In the genomic region with DNA sequence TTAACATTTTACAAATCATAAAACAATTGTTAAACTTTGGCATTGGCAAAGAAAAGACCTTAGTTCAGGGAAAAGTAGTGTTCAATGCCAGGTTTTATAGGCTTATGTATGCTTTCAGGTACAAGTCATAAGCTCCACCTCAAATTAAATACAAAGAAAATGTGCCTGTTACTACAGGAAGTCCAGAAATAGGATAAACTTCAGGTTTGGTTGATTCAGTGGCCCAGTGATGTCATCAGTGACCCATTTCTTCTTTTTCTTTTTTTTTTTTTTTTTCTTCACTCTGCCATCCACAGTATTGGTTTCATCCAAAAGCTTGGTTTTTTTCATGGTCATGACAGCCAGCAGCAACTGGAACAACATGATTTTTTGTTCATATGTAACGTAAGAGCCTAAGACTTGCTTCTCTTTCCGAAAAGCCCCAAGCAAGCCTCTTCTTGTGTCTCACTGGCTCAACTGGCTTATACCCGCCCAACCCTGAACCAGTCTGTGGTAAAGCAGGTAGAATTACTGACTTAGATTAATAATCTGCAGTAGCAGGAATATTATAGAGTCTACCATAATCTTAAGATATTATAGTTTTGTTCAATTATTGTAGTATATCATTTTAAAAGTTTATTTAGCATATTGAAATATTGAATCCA, we compare ENCODE assay signal across 20 cellular contexts. TPM values are rescaled to one million over a fixed set of nuclear protein-coding genes. Genes with fewer than 3 reads are reported as not detected.
DNase-seq lines count a peak whose midpoint lies in the region; ATAC-seq, FAIRE-seq and TF ChIP-seq lines count a peak whose summit lies in the region.
"Had no signal": no experiment of that assay in that cellular context is flagged by ENCODE, and none has a peak within 500 bp of the region (broad histone marks: within the 10 kb centered on the region; RNA-seq: fewer than 3 reads in every experiment).

No MANE protein-coding gene starts in this region.

- no peak overlapping the region for H3K9ac ChIP-seq in keratinocyte (ENCODE audit: control insufficient read depth, extremely low read depth, insufficient read depth, low read length)
- H3K9ac ChIP-seq: BLaER1 treated with 17β-estradiol and CSF1 and Interleukin-3, amounts not matched to agents 10 nM and 100 nM had no signal

- peak overlapping the region; percentile 32 for H3K27ac ChIP-seq in keratinocyte (ENCODE audit: control insufficient read depth, insufficient read depth, low read length)
- H3K27ac ChIP-seq: SK-N-MC had no signal

- peak overlapping the region; percentile 52 for H3K27ac Mint-ChIP-seq in activated naive CD8-positive, alpha-beta T cell treated with anti-CD3 and anti-CD28 coated beads for 36 hours
- H3K27ac Mint-ChIP-seq in activated naive CD8-positive, alpha-beta T cell treated with anti-CD3 and anti-CD28 coated beads, Interleukin-2, amount 50 U/mL, for 24 hours: no peak overlapping the region
- H3K27ac Mint-ChIP-seq in activated T-helper 17 cell treated with anti-CD3 and anti-CD28 coated beads, Interleukin-2, amount 50 U/mL, for 72 hours: no peak overlapping the region

- no peaks in the 10 kb centered on the region for H3K9me3 Mint-ChIP-seq in activated naive CD8-positive, alpha-beta T cell treated with anti-CD3 and anti-CD28 coated beads for 36 hours
- no peaks in the 10 kb centered on the region for H3K9me3 Mint-ChIP-seq in activated naive CD8-positive, alpha-beta T cell treated with anti-CD3 and anti-CD28 coated beads, Interleukin-2, amount 50 U/mL, for 24 hours
- no peaks in the 10 kb centered on the region for H3K9me3 Mint-ChIP-seq in activated T-helper 17 cell treated with anti-CD3 and anti-CD28 coated beads, Interleukin-2, amount 50 U/mL, for 72 hours
- H3K9me3 Mint-ChIP-seq: CD8-positive, alpha-beta memory T cell had no signal

- peaks cover 7% of the 10 kb centered on the region in 2 experiments for H3K36me3 ChIP-seq in keratinocyte (ENCODE audit: control insufficient read depth in 2 of 2, extremely low read depth in 1 of 2, insufficient read depth in 2 of 2, low read length in 2 of 2)

- no peak for TF ChIP-seq POLR2A in GM18505 (IDR thresholded peaks at IDR 0.05; ENCODE audit: borderline replicate concordance, extremely low read depth, insufficient read depth, insufficient read length)

- no peak overlapping the region for H3K4me3 Mint-ChIP-seq in activated naive CD8-positive, alpha-beta T cell treated with anti-CD3 and anti-CD28 coated beads for 36 hours
- H3K4me3 Mint-ChIP-seq in activated naive CD8-positive, alpha-beta T cell treated with anti-CD3 and anti-CD28 coated beads, Interleukin-2, amount 50 U/mL, for 24 hours: no peak overlapping the region
- no peak overlapping the region for H3K4me3 Mint-ChIP-seq in activated T-helper 17 cell treated with anti-CD3 and anti-CD28 coated beads, Interleukin-2, amount 50 U/mL, for 72 hours
- H3K4me3 Mint-ChIP-seq: CD8-positive, alpha-beta memory T cell had no signal

- H3K4me2 ChIP-seq in keratinocyte (ENCODE audit: control insufficient read depth, extremely low read depth, insufficient read depth, low read depth, low read length): peak overlapping the region; percentile 20
- H3K4me2 ChIP-seq: A549; BLaER1 treated with 17β-estradiol and CSF1 and Interleukin-3, amounts not matched to agents 10 nM and 100 nM had no signal

- no peak for DNase-seq in activated naive CD8-positive, alpha-beta T cell treated with anti-CD3 and anti-CD28 coated beads for 36 hours
- no peak for DNase-seq in activated naive CD8-positive, alpha-beta T cell treated with anti-CD3 and anti-CD28 coated beads, Interleukin-2, amount 50 U/mL, for 24 hours
- DNase-seq in keratinocyte (ENCODE audit: low read depth, low spot score) (no peak), urothelium cell line (ENCODE audit: low spot score) (no peak), GM10266 (ENCODE audit: extremely low spot score) (no peak)
- DNase-seq: CD8-positive, alpha-beta memory T cell; GDM1; HCEC 1CT; KBM-7; NCI-H1092 treated with DMSO at 0.1 percent for 48 hours; NCI-H510A treated with DMSO at 0.1 percent for 48 hours; NCI-H82 had no signal

- H3K4me3 ChIP-seq in keratinocyte (ENCODE audit: control insufficient read depth in 2 of 3, extremely low read depth in 1 of 3, insufficient read depth in 2 of 3, low read depth in 1 of 3, low read length in 3 of 3): no peak overlapping the region
- H3K4me3 ChIP-seq: A549; BLaER1 treated with 17β-estradiol and CSF1 and Interleukin-3, amounts not matched to agents 10 nM and 100 nM; SK-N-MC had no signal

- H3K27me3 Mint-ChIP-seq in activated naive CD8-positive, alpha-beta T cell treated with anti-CD3 and anti-CD28 coated beads for 36 hours: no peaks in the 10 kb centered on the region
- H3K27me3 Mint-ChIP-seq in activated naive CD8-positive, alpha-beta T cell treated with anti-CD3 and anti-CD28 coated beads, Interleukin-2, amount 50 U/mL, for 24 hours: no peaks in the 10 kb centered on the region
- H3K27me3 Mint-ChIP-seq in activated T-helper 17 cell treated with anti-CD3 and anti-CD28 coated beads, Interleukin-2, amount 50 U/mL, for 72 hours: no peaks in the 10 kb centered on the region
- H3K27me3 Mint-ChIP-seq: CD8-positive, alpha-beta memory T cell had no signal

- H3K9me1 ChIP-seq in keratinocyte (ENCODE audit: control insufficient read depth, extremely low read depth, insufficient read depth, low read length): no peaks in the 10 kb centered on the region

- no peaks in the 10 kb centered on the region for H3K9me3 ChIP-seq in keratinocyte (ENCODE audit: control insufficient read depth, low read depth, low read length)
- H3K9me3 ChIP-seq: A549; BLaER1 treated with 17β-estradiol and CSF1 and Interleukin-3, amounts not matched to agents 10 nM and 100 nM had no signal

- H3K27me3 ChIP-seq in keratinocyte (ENCODE audit: control insufficient read depth, extremely low read depth, insufficient read depth, low read length): no peaks in the 10 kb centered on the region
- H3K27me3 ChIP-seq: BLaER1 treated with 17β-estradiol and CSF1 and Interleukin-3, amounts not matched to agents 10 nM and 100 nM had no signal

- H4K20me1 ChIP-seq in keratinocyte (ENCODE audit: control insufficient read depth, extremely low read depth, insufficient read depth, low read length): no peaks in the 10 kb centered on the region

- no peak for TF ChIP-seq CTCF in keratinocyte (optimal IDR thresholded peaks at IDR 0.05 in 1 of 3, IDR thresholded peaks at IDR 0.05 in 1 of 3, conservative IDR thresholded peaks at IDR 0.05 in 1 of 3; ENCODE audit: extremely low read depth in 1 of 3, insufficient read depth in 2 of 3, low read length in 3 of 3)
- no peak for TF ChIP-seq CTCF in GM10266 (IDR thresholded peaks at IDR 0.05; ENCODE audit: control insufficient read depth, insufficient read depth, low read depth, missing control alignments)

- H3K79me2 ChIP-seq in keratinocyte (ENCODE audit: control insufficient read depth, insufficient read depth, low read length): no peaks in the 10 kb centered on the region

- dilution Hi-C loops in keratinocyte (cut with MboI; ENCODE audit: extremely low pct_ligation_motif_present, low sequenced_read_pairs): no loop called here

- ATAC-seq in activated naive CD8-positive, alpha-beta T cell treated with anti-CD3 and anti-CD28 coated beads, Interleukin-2, amount 50 U/mL, for 24 hours: no peak
- peak; percentile 62 for ATAC-seq in activated T-helper 17 cell treated with anti-CD3 and anti-CD28 coated beads, Interleukin-2, amount 50 U/mL, for 72 hours (replicated peaks)
- ATAC-seq in HG02840 (IDR thresholded peaks at IDR 0.05; ENCODE audit: low FRiP score, unreplicated experiment) (no peak), GM18505 (IDR thresholded peaks at IDR 0.05; ENCODE audit: unreplicated experiment) (no peak)
- ATAC-seq: A549, Panc1, Right ventricle myocardium inferior had no signal

- H3K36me3 Mint-ChIP-seq in activated naive CD8-positive, alpha-beta T cell treated with anti-CD3 and anti-CD28 coated beads for 36 hours: peaks cover 42% of the 10 kb centered on the region
- peaks cover 44% of the 10 kb centered on the region for H3K36me3 Mint-ChIP-seq in activated naive CD8-positive, alpha-beta T cell treated with anti-CD3 and anti-CD28 coated beads, Interleukin-2, amount 50 U/mL, for 24 hours (ENCODE audit: low read depth)
- peaks cover 100% of the 10 kb centered on the region for H3K36me3 Mint-ChIP-seq in activated T-helper 17 cell treated with anti-CD3 and anti-CD28 coated beads, Interleukin-2, amount 50 U/mL, for 72 hours (ENCODE audit: low read depth)

- no peak for FAIRE-seq in keratinocyte (lab: Jason Lieb, UNC)
- FAIRE-seq in urothelium cell line (lab: Jason Lieb, UNC): no peak
- FAIRE-seq: A549 had no signal

- H3K4me1 ChIP-seq in keratinocyte (ENCODE audit: control insufficient read depth, extremely low read depth, insufficient read depth, low read length): peaks cover 12% of the 10 kb centered on the region
- H3K4me1 ChIP-seq: BLaER1 treated with 17β-estradiol and CSF1 and Interleukin-3, amounts not matched to agents 10 nM and 100 nM had no signal

- H3K4me1 Mint-ChIP-seq in activated naive CD8-positive, alpha-beta T cell treated with anti-CD3 and anti-CD28 coated beads for 36 hours: peaks cover 6% of the 10 kb centered on the region
- H3K4me1 Mint-ChIP-seq in activated naive CD8-positive, alpha-beta T cell treated with anti-CD3 and anti-CD28 coated beads, Interleukin-2, amount 50 U/mL, for 24 hours: peaks cover 17% of the 10 kb centered on the region
- H3K4me1 Mint-ChIP-seq in activated T-helper 17 cell treated with anti-CD3 and anti-CD28 coated beads, Interleukin-2, amount 50 U/mL, for 72 hours: peaks cover 6% of the 10 kb centered on the region

- H2AFZ ChIP-seq in keratinocyte (ENCODE audit: control insufficient read depth, low read length): no peak overlapping the region

RNA-seq across cellular contexts. Expression of a gene that starts 46.2 kb away (rescaled TPM):
- total RNA-seq in activated naive CD8-positive, alpha-beta T cell treated with anti-CD3 and anti-CD28 coated beads for 36 hours: 10 to 100 TPM; 34.4 to 37.7 TPM
- total RNA-seq in activated T-helper 17 cell treated with anti-CD3 and anti-CD28 coated beads, Interleukin-2, amount 50 U/mL, for 72 hours: 10 to 100 TPM; 58.3 to 77.4 TPM
- 37.3 to 62.9 TPM (median 53.4 TPM) in 3 replicates for polyA plus RNA-seq in keratinocyte
- 66.2 TPM for polyA plus RNA-seq in keratinocyte (2011; ENCODE audit: low read depth)
- 14.2 and 20.8 TPM in 2 replicates for polyA plus RNA-seq in keratinocyte (2011; cell fraction: cytosol; rRNA removed)
- polyA plus RNA-seq in keratinocyte (2011; cell fraction: nucleus; rRNA removed): 139 and 147 TPM in 2 replicates
- 19.9 and 31.7 TPM in 2 replicates for polyA plus RNA-seq in keratinocyte (2012; ENCODE audit: low replicate concordance)
- polyA minus RNA-seq in keratinocyte: 43.3 to 117 TPM (median 91.6 TPM) in 3 replicates
- 15.7 TPM for polyA minus RNA-seq in keratinocyte (2011; cell fraction: cytosol; rRNA and poly(A)+ RNA removed)
- 98.6 and 174 TPM in 2 replicates for polyA minus RNA-seq in keratinocyte (2011; cell fraction: nucleus; rRNA and poly(A)+ RNA removed)
